Comparison of ENCODE assay signal across 7 cellular contexts in genomic region chr20:64328030-64328408, GRCh38.
DNase-seq lines count a peak whose midpoint lies in the region; ATAC-seq and TF ChIP-seq lines count a peak whose summit lies in the region.
"Not testable (repeated sequence)": the region's sequence is repeated elsewhere in the genome, so short reads cannot be mapped to it uniquely, and the experiment has no call there.

No MANE protein-coding gene starts in this region.

- not testable (repeated sequence) for H2AK5ac ChIP-seq in H9 (ENCODE audit: insufficient read length, low read length)

- not testable (repeated sequence) for H3K56ac ChIP-seq in H9 (ENCODE audit: insufficient read length, low read depth, low read length)

- H3K79me1 ChIP-seq in H9 (ENCODE audit: insufficient read depth, low read depth, low read length, poor library complexity, severe bottlenecking): not testable (repeated sequence)

- not testable (repeated sequence) for H4K91ac ChIP-seq in H9 (ENCODE audit: insufficient read length, low read depth, low read length)

- intact Hi-C loops in lower lobe of right lung (cut with DNase I): not testable (repeated sequence)

- not testable (repeated sequence) for H3K23ac ChIP-seq in H9 (ENCODE audit: insufficient read length, low read depth, low read length)

- not testable (repeated sequence) for H4K20me1 ChIP-seq in H9 (ENCODE audit: control insufficient read depth, insufficient read depth, insufficient read length); neural progenitor cell (ENCODE audit: low read depth)

- not testable (repeated sequence) for H4K8ac ChIP-seq in H9 (replicated peaks; ENCODE audit: insufficient read length, low read depth, low read length)

- not testable (repeated sequence) for H3T11ph ChIP-seq in H9 (ENCODE audit: low read length)

- H2BK5ac ChIP-seq in H9 (ENCODE audit: insufficient read length, low read length): not testable (repeated sequence)

- not testable (repeated sequence) for H2BK12ac ChIP-seq in H9 (ENCODE audit: insufficient read length, low read depth, low read length)

- not testable (repeated sequence) for H3K18ac ChIP-seq in H9 (ENCODE audit: insufficient read length, low read depth, low read length)

- not testable (repeated sequence) for H3K27me3 ChIP-seq in H9 (ENCODE audit: insufficient read depth, low read length); skeletal muscle satellite cell (ENCODE audit: control insufficient read depth, insufficient read depth, low read length)
- H3K27me3 ChIP-seq in foreskin keratinocyte: peaks cover 19% of the 10 kb centered on the region
- H3K27me3 ChIP-seq in lower lobe of right lung (ENCODE audit: low read depth): peaks cover 23% of the 10 kb centered on the region
- peaks cover 81% of the 10 kb centered on the region for H3K27me3 ChIP-seq in neural progenitor cell

- not testable (repeated sequence) for H4K5ac ChIP-seq in H9 (ENCODE audit: insufficient read length, low read depth, low read length)

- H3K9me3 ChIP-seq in H9 (ENCODE audit: control insufficient read depth, low read depth, low read length); lower lobe of right lung; neural progenitor cell (ENCODE audit: low read depth); skeletal muscle satellite cell (replicated peaks; ENCODE audit: low read length): not testable (repeated sequence)

- peaks cover 13% of the 10 kb centered on the region for H3F3A ChIP-seq in neural progenitor cell (ENCODE audit: low read depth)

- H2BK120ac ChIP-seq in H9 (ENCODE audit: low read depth, low read length, poor library complexity, severe bottlenecking): not testable (repeated sequence)

- not testable (repeated sequence) for H3K4ac ChIP-seq in H9 (ENCODE audit: low read depth, low read length)

- not testable (repeated sequence) for H3K36me3 Mint-ChIP-seq in H9 (ENCODE audit: insufficient read depth in 1 of 3, low read depth in 3 of 3); WTC11; brain; neural progenitor cell

- not testable (repeated sequence) for H3K23me2 ChIP-seq in H9 (ENCODE audit: insufficient read length, low read depth, low read length, poor library complexity, severe bottlenecking)

- H3K4me3 ChIP-seq in lower lobe of right lung; skeletal muscle satellite cell (ENCODE audit: low read length): not testable (repeated sequence)
- peak overlapping the region; percentile 36 for H3K4me3 ChIP-seq in neural progenitor cell

- H3K14ac ChIP-seq in H9 (ENCODE audit: insufficient read depth, low read length): not testable (repeated sequence)

- CTCF ChIA-PET in WTC11 (lab: Charles Lee): not testable (repeated sequence)

- not testable (repeated sequence) for H3K4me1 Mint-ChIP-seq in H9, WTC11, neural progenitor cell
- H3K4me1 Mint-ChIP-seq in brain: peaks cover 14% of the 10 kb centered on the region

- not testable (repeated sequence) for DNase-seq in H9; foreskin keratinocyte; lower lobe of right lung; neural progenitor cell (ENCODE audit: low spot score)
- DNase-seq in WTC11 (ENCODE audit: low spot score): peak; percentile 31

- not testable (repeated sequence) for H3K36me3 ChIP-seq in lower lobe of right lung; neural progenitor cell; skeletal muscle satellite cell (ENCODE audit: insufficient read depth, low read length)

- TF ChIP-seq CTCF in H9 (conservative IDR thresholded peaks at IDR 0.05); WTC11 (IDR thresholded peaks at IDR 0.05); brain (conservative IDR thresholded peaks at IDR 0.05); foreskin keratinocyte (conservative IDR thresholded peaks at IDR 0.05); lower lobe of right lung (IDR thresholded peaks at IDR 0.05); neural progenitor cell (IDR thresholded peaks at IDR 0.05): not testable (repeated sequence)

- H3K9me3 Mint-ChIP-seq in H9 (peaks cover 8 to 10% of the 10 kb centered on the region in 2 experiments; a peak in 3 of 5 replicates), brain (peaks cover 6 to 15% (median 7%) of the 10 kb centered on the region in 5 experiments)
- not testable (repeated sequence) for H3K9me3 Mint-ChIP-seq in WTC11, neural progenitor cell

- not testable (repeated sequence) for H2BK20ac ChIP-seq in H9 (ENCODE audit: low read depth, low read length, poor library complexity, severe bottlenecking)

- no CpG with 5 or more reads among the region's 29 CpGs for WGBS in H9 (ENCODE audit: extremely low coverage, insufficient read length, low lambda C conversion rate)

- POLR2A ChIA-PET in WTC11 (lab: Charles Lee): not testable (repeated sequence)

- H3K4me2 ChIP-seq in H9 (ENCODE audit: insufficient read depth, insufficient read length, low read length): not testable (repeated sequence)
- H3K4me2 ChIP-seq in neural progenitor cell: peak overlapping the region; percentile 76
- peak overlapping the region; percentile 71 for H3K4me2 ChIP-seq in skeletal muscle satellite cell (ENCODE audit: low read length)

- H3K9ac ChIP-seq in H9 (ENCODE audit: extremely low read depth, insufficient read length, low read length); neural progenitor cell; skeletal muscle satellite cell (ENCODE audit: low read depth, low read length): not testable (repeated sequence)

- not testable (repeated sequence) for H3K79me2 ChIP-seq in H9 (ENCODE audit: insufficient read depth, low read length); neural progenitor cell (ENCODE audit: low read depth)

- not testable (repeated sequence) for H3K27ac Mint-ChIP-seq in H9, WTC11, neural progenitor cell
- H3K27ac Mint-ChIP-seq in brain: peak overlapping the region in 1 of 5 experiments; percentile 94

- not testable (repeated sequence) for H2AFZ ChIP-seq in H9 (ENCODE audit: low read length); neural progenitor cell (replicated peaks)

- H2BK15ac ChIP-seq in H9 (ENCODE audit: low read depth, low read length): not testable (repeated sequence)

- peaks cover 67% of the 10 kb centered on the region for H3K27me3 Mint-ChIP-seq in H9 (ENCODE audit: low read depth)
- H3K27me3 Mint-ChIP-seq in WTC11 (ENCODE audit: low read depth): peaks cover 69% of the 10 kb centered on the region
- peaks cover 23% of the 10 kb centered on the region for H3K27me3 Mint-ChIP-seq in brain
- H3K27me3 Mint-ChIP-seq in neural progenitor cell (ENCODE audit: insufficient read depth, low read depth): peaks cover 26% of the 10 kb centered on the region

- H3K4me3 Mint-ChIP-seq in H9 (peak overlapping the region; percentile 65 to 86; a peak in 2 of 5 replicates), WTC11 (peak overlapping the region; percentile 66), brain (peak overlapping the region in 3 of 5 experiments; percentile 84 to 86 (median 85))
- not testable (repeated sequence) for H3K4me3 Mint-ChIP-seq in neural progenitor cell

- ATAC-seq in WTC11: peak; percentile 77
- peak; percentile 4 for ATAC-seq in foreskin keratinocyte
- ATAC-seq in lower lobe of right lung: peak; percentile 6 to 9

- not testable (repeated sequence) for H3K4me1 ChIP-seq in H9 (ENCODE audit: insufficient read depth, low read length); foreskin keratinocyte; lower lobe of right lung; neural progenitor cell; skeletal muscle satellite cell (ENCODE audit: control insufficient read depth, insufficient read depth, low read length)

- not testable (repeated sequence) for H3K27ac ChIP-seq in H9 (ENCODE audit: insufficient read length, low read depth, low read length); foreskin keratinocyte; lower lobe of right lung; neural progenitor cell

Comparison
In these comparisons a context has a peak if more than half of its experiments do, and no peak if none do; other contexts are left out.
1. ATAC-seq: peak in every context shown above with its lines; median percentile 77 in WTC11; 8 in lower lobe of right lung; 4 in foreskin keratinocyte.